In the genomic region with DNA sequence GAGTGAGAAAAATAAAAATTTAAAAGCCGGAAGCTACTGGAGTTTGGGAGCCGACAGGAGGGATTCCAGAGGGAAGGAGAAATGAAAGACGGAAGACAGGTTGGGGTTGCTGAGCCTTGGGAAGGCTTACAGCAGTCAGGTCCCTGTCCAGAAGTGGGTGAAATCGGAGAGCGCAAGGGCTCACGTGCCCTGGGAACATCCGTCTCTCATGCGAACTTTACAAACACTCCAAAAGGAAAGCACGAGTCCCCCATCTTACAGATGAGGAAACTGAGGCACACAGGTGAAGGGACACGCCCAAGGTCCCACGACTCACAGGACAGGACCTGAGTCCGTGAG, we compare ENCODE assay signal across 9 cellular contexts. TPM values are rescaled to one million over a fixed set of nuclear protein-coding genes. Genes with fewer than 3 reads are reported as not detected.
DNase-seq lines count a peak whose midpoint lies in the region; ATAC-seq and TF ChIP-seq lines count a peak whose summit lies in the region.
"Had no signal": no experiment of that assay in that cellular context is flagged by ENCODE, and none has a peak within 500 bp of the region (broad histone marks: within the 10 kb centered on the region; RNA-seq: fewer than 3 reads in every experiment).

No MANE protein-coding gene starts in this region.

- H3K9ac ChIP-seq in IMR-90 (ENCODE audit: low read depth, low read length), result peak overlapping the region; percentile 58
- peak overlapping the region in 1 of 2 donors; percentile 12 for H3K9ac ChIP-seq in duodenal mucosa (ENCODE audit: low read depth in 1 of 2, low read length in 2 of 2)
- H3K9ac ChIP-seq: KMS-11 had no signal

- H3K18ac ChIP-seq in IMR-90 (ENCODE audit: low read depth, low read length), result peak overlapping the region; percentile 40; the same call in 1 of the 2 replicates

- no peak overlapping the region for H2BK5ac ChIP-seq in IMR-90 (ENCODE audit: low read depth, low read length, poor library complexity, severe bottlenecking)

- H3K14ac ChIP-seq in IMR-90 (replicated peaks; ENCODE audit: low read depth, low read length), result no peak overlapping the region

- H2AK5ac ChIP-seq in IMR-90 (ENCODE audit: low read depth, low read length), result peak overlapping the region; percentile 80

- intact Hi-C loops in IMR-90 (cut with micrococcal nuclease), result no loop called here
- intact Hi-C loops in natural killer cell (cut with micrococcal nuclease), result no loop called here

- dilution Hi-C loops in IMR-90 (cut with HindIII; ENCODE audit: low sequenced_read_pairs, unreplicated experiment), result no loop called here

- H3K4me3 ChIP-seq in AG09309 (ENCODE audit: control insufficient read depth, low read depth, low read length) (peak overlapping the region; percentile 28), IMR-90 (ENCODE audit: insufficient read depth, low read depth, low read length) (peak overlapping the region; percentile 78), duodenal mucosa (ENCODE audit: low read depth in 1 of 2, low read length in 2 of 2) (peak overlapping the region; percentile 11 to 50)

- H3K4me1 ChIP-seq in IMR-90 (ENCODE audit: control insufficient read depth, insufficient read depth, low read length) (peaks cover 20% of the 10 kb centered on the region), duodenal mucosa (ENCODE audit: control insufficient read depth in 1 of 2, insufficient read depth in 2 of 2, low read length in 2 of 2) (peaks cover 5 to 14% of the 10 kb centered on the region in 2 donors)

- H4K8ac ChIP-seq in IMR-90 (ENCODE audit: low read depth in 2 of 2, low read length in 2 of 2), result peak overlapping the region in 1 of 2 experiments; percentile 82; a peak in 1 of 4 replicates

- H3K23ac ChIP-seq in IMR-90 (ENCODE audit: low read depth, low read length), result peak overlapping the region; percentile 86; the same call in 1 of the 2 replicates

- TF ChIP-seq POLR2A in IMR-90 (IDR thresholded peaks at IDR 0.05; ENCODE audit: low read depth, low read length), result no peak

- H3K9me1 ChIP-seq in IMR-90 (ENCODE audit: insufficient read depth, low read length), result 0 out of 2 replicates have a peak, but pooled peaks cover 4% of the 10 kb centered on the region

- H2BK15ac ChIP-seq in IMR-90 (ENCODE audit: low read depth, low read length), result peak overlapping the region; percentile 76; the same call in 2 of the 3 replicates

- in situ Hi-C loops in IMR-90 (cut with MboI; ENCODE audit: low sequenced_read_pairs), result loop anchor here (10.0 kb wide), 1 partner anchor 368 kb away; a partner anchor contains a TSS

- peak overlapping the region; percentile 93 for H2AFZ ChIP-seq in IMR-90 (replicated peaks; ENCODE audit: low read length, poor library complexity)

- TF ChIP-seq RAD21 in IMR-90 (IDR thresholded peaks at IDR 0.05; ENCODE audit: low read length), result no peak

- WGBS in IMR-90 (ENCODE audit: extremely low coverage in 2 of 2, insufficient read length in 1 of 2), 2 experiments, result 38% methylated on average over 6 of the region's 12 CpGs; no CpG with 5 or more reads in 1 of the 2 experiments

- H2BK120ac ChIP-seq in IMR-90 (ENCODE audit: low read depth, low read length), result peak overlapping the region; percentile 75

- CTCF ChIA-PET in IMR-90 (lab: Yijun Ruan, JAX), result interaction anchor here (0.6 to 9.5 kb wide), 7 partner anchors 19 to 159 kb away, joined by 3 to 165 read pairs (median 5); a partner anchor contains a TSS

- peak overlapping the region; percentile 75 for H2AK9ac ChIP-seq in IMR-90 (replicated peaks; ENCODE audit: low read depth, low read length, poor library complexity)

- POLR2A ChIA-PET in IMR-90 (lab: Charles Lee; ENCODE audit: unreplicated experiment), result interaction anchor here (1.3 kb wide), 1 partner anchor 76 kb away, joined by 4 read pairs; no protein-coding TSS in a partner anchor

- H4K5ac ChIP-seq in IMR-90 (ENCODE audit: low read depth, low read length), result peak overlapping the region; percentile 61

- peak overlapping the region; percentile 84 for H3K4ac ChIP-seq in IMR-90 (ENCODE audit: low read depth, low read length)

- H3K9me3 ChIP-seq in IMR-90 (ENCODE audit: control insufficient read depth, insufficient read depth, low read length), result no peaks in the 10 kb centered on the region
- no peaks in the 10 kb centered on the region for H3K9me3 ChIP-seq in duodenal mucosa (ENCODE audit: control insufficient read depth in 1 of 2, low read length in 2 of 2)

- H3K27ac Mint-ChIP-seq in natural killer cell, result no peak overlapping the region

- H2BK20ac ChIP-seq in IMR-90 (ENCODE audit: low read depth, low read length), result peak overlapping the region; percentile 63; the same call in 1 of the 2 replicates

- H3K4me1 Mint-ChIP-seq in natural killer cell, result peaks cover 28 to 30% of the 10 kb centered on the region in 2 donors

- H3K27ac ChIP-seq in IMR-90 (ENCODE audit: insufficient read depth, low read length) (no peak overlapping the region), duodenal mucosa (ENCODE audit: low read depth, low read length) (no peak overlapping the region)
- H3K27ac ChIP-seq: KMS-11 had no signal

- peaks cover 14 to 28% of the 10 kb centered on the region in 2 donors for H3K27me3 Mint-ChIP-seq in natural killer cell (ENCODE audit: low read depth in 2 of 2)

- no peaks in the 10 kb centered on the region for H3K9me3 Mint-ChIP-seq in natural killer cell

- H4K91ac ChIP-seq in IMR-90 (ENCODE audit: insufficient read depth, low read depth, low read length), result peak overlapping the region; percentile 39; the same call in 1 of the 2 replicates

- no peaks in the 10 kb centered on the region for H3K36me3 Mint-ChIP-seq in natural killer cell

- H3K4me2 ChIP-seq in IMR-90 (ENCODE audit: low read depth, low read length), result peak overlapping the region; percentile 94
- H3K4me2 ChIP-seq: KMS-11 had no signal

- H3K36me3 ChIP-seq in IMR-90 (ENCODE audit: control insufficient read depth, insufficient read depth, low read length) (no peaks in the 10 kb centered on the region), duodenal mucosa (ENCODE audit: control insufficient read depth in 1 of 2, insufficient read depth in 2 of 2, low read length in 2 of 2) (no peaks in the 10 kb centered on the region)

- DNase-seq in AG09309 (ENCODE audit: low read depth), result no peak
- no peak for DNase-seq in IMR-90
- DNase-seq in natural killer cell, result no peak
- DNase-seq in stimulated activated CD4-positive, alpha-beta T cell treated with anti-CD3 and anti-CD28 coated beads, Interleukin-4, amount 100 ng/mL, for 1 hour, result no peak
- no peak for DNase-seq in SIG-M5 treated with dmso at 0.1 percent for 504 hours (lab: John Stamatoyannopoulos, UW; ENCODE audit: unreplicated experiment)
- no peak for DNase-seq in NCI-H2107 (lab: John Stamatoyannopoulos, UW)

- H3K56ac ChIP-seq in IMR-90 (ENCODE audit: extremely low read depth, insufficient read depth, low read length), result no peak overlapping the region

- H3K4me3 Mint-ChIP-seq in natural killer cell, result peak overlapping the region; percentile 82

- ATAC-seq in IMR-90 (ENCODE audit: low read depth) (no peak), natural killer cell (no peak), GM18909 (IDR thresholded peaks at IDR 0.05; ENCODE audit: poor library complexity, unreplicated experiment) (no peak)

- H3K27me3 ChIP-seq in IMR-90 (ENCODE audit: control insufficient read depth, insufficient read depth, low read length), result peaks cover 3% of the 10 kb centered on the region; the same call in 1 of the 2 replicates
- H3K27me3 ChIP-seq in duodenal mucosa (ENCODE audit: control insufficient read depth in 1 of 2, insufficient read depth in 2 of 2, low read length in 2 of 2), result peaks cover 7 to 11% of the 10 kb centered on the region in 2 donors

- H4K20me1 ChIP-seq in IMR-90 (ENCODE audit: insufficient read depth, low read length), result no peaks in the 10 kb centered on the region; the same call in 1 of the 2 replicates

- BruUV-seq in IMR-90 (replicated peaks; lab: Mats Ljungman, UMichigan), result no TSS peak

- TF ChIP-seq CTCF in AG09309 (IDR thresholded peaks at IDR 0.05; ENCODE audit: control insufficient read depth, insufficient read depth, low read depth, low read length, missing control alignments), result no peak
- TF ChIP-seq CTCF in IMR-90 (conservative IDR thresholded peaks at IDR 0.05; ENCODE audit: low read depth, low read length), result no peak
- no peak for TF ChIP-seq CTCF in natural killer cell (IDR thresholded peaks at IDR 0.05)

- H3K79me1 ChIP-seq in IMR-90 (ENCODE audit: low read depth in 1 of 2, low read length in 2 of 2), result no peaks in the 10 kb centered on the region

TF ChIP-seq in IMR-90, 13 proteins besides CTCF, POLR2A, EP300 and RAD21 (continues in another document):
- TF ChIP-seq MAZ (IDR thresholded peaks at IDR 0.05; ENCODE audit: borderline replicate concordance, low read depth, low read length) (no peak), BHLHE40 (IDR thresholded peaks at IDR 0.05; ENCODE audit: low read depth, low read length) (no peak), CEBPB (IDR thresholded peaks at IDR 0.05; ENCODE audit: low read depth, low read length) (no peak), RCOR1 (IDR thresholded peaks at IDR 0.05; ENCODE audit: insufficient replicate concordance, low read length) (no peak), RFX5 (IDR thresholded peaks at IDR 0.05; ENCODE audit: low read depth, low read length) (no peak), MAFK (IDR thresholded peaks at IDR 0.05; ENCODE audit: low read depth, low read length) (no peak), CHD1 (IDR thresholded peaks at IDR 0.05; ENCODE audit: low read depth, low read length) (no peak), MXI1 (IDR thresholded peaks at IDR 0.05; ENCODE audit: borderline replicate concordance, low read depth, low read length) (no peak), NFE2L2 (IDR thresholded peaks at IDR 0.05; ENCODE audit: low read depth, low read length) (no peak)
- TF ChIP-seq, protein P1, sequence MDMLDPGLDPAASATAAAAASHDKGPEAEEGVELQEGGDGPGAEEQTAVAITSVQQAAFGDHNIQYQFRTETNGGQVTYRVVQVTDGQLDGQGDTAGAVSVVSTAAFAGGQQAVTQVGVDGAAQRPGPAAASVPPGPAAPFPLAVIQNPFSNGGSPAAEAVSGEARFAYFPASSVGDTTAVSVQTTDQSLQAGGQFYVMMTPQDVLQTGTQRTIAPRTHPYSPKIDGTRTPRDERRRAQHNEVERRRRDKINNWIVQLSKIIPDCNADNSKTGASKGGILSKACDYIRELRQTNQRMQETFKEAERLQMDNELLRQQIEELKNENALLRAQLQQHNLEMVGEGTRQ (IDR thresholded peaks at IDR 0.05; ENCODE audit: low read depth, low read length), result no peak

RNA-seq across cellular contexts. Expression of a gene that starts 0.4 kb away (rescaled TPM):
- total RNA-seq in IMR-90 (2012; rRNA removed), result 1.4 and 2.0 TPM in 2 replicates
- polyA plus RNA-seq in IMR-90 (2012; rRNA removed), result 4.7 and 5.9 TPM in 2 replicates
- 5.6 and 18.2 TPM in 2 replicates for polyA plus RNA-seq in IMR-90 (2012; cell fraction: cytosol; rRNA removed)
- polyA plus RNA-seq in IMR-90 (2012; cell fraction: nucleus; rRNA removed; ENCODE audit: low replicate concordance), result 4.1 and 7.9 TPM in 2 replicates
- not detected for total RNA-seq in natural killer cell

RNA-seq across cellular contexts. Expression of a gene that starts 5.5 kb away (rescaled TPM):
- total RNA-seq in IMR-90 (2012; rRNA removed) (0.28 and 0.36 TPM in 2 replicates), natural killer cell (under 1 TPM; 0.07 to 0.75 (median 0.49) TPM)
- polyA plus RNA-seq in IMR-90 (2012; rRNA removed), result 0.10 and 0.14 TPM in 2 replicates
- polyA plus RNA-seq in IMR-90 (2012; cell fraction: cytosol; rRNA removed), result 0.03 TPM in 2 replicates
- polyA plus RNA-seq in IMR-90 (2012; cell fraction: nucleus; rRNA removed; ENCODE audit: low replicate concordance), result 0.46 and 0.58 TPM in 2 replicates

Comparison
In these comparisons a context has a peak if more than half of its experiments do, and no peak if none do; other contexts are left out.
1. H3K4me3 ChIP-seq: peak in every context shown above with its lines; median percentile 78 in IMR-90; 30 in duodenal mucosa; 28 in AG09309.